In the genomic region with DNA sequence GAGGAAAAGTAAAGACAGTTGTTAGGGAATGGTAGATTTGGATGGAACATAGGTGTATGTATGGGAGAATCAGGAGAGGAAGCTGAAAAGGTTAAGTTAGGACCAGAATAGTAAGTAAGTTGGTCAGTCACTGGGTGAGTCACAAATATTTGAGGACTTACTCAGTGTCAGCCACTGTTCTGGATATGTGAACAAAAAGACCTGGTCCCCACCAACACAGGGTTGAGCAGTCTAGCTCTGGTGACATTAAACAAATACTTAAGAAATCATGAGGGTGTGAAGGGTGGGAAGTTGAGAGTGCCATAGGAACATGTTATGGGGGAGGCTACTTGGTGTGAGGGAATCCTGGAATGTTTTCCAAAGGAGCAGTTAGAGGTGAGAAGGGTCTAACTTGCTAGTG, we compare ENCODE assay signal across 11 cellular contexts.
DNase-seq lines count a peak whose midpoint lies in the region; TF ChIP-seq lines count a peak whose summit lies in the region.
"Had no signal": no experiment of that assay in that cellular context is flagged by ENCODE, and none has a peak within 500 bp of the region (broad histone marks: within the 10 kb centered on the region; RNA-seq: fewer than 3 reads in every experiment).

No MANE protein-coding gene starts in this region.

- H3K9ac ChIP-seq in skeletal muscle satellite cell (ENCODE audit: low read depth, low read length), result no peak overlapping the region

- H3K4me3 ChIP-seq in GM08714 (ENCODE audit: low read length) (peak overlapping the region; percentile 37; the same call in 1 of the 2 replicates), NB4 (ENCODE audit: low read depth, low read length) (no peak overlapping the region), skeletal muscle satellite cell (ENCODE audit: low read length) (no peak overlapping the region), stomach (no peak overlapping the region)

- peak; percentile 27 for DNase-seq in NB4 (ENCODE audit: low read depth)
- DNase-seq in epithelial cell of prostate (ENCODE audit: low read depth, low spot score), result no peak
- DNase-seq in stomach, result no peak
- DNase-seq in anterior cingulate cortex (lab: John Stamatoyannopoulos, UW), result no peak
- no peak for DNase-seq in NCI-H446 treated with DMSO at 0.1 percent for 48 hours (lab: John Stamatoyannopoulos, UW)
- DNase-seq in progenitor cell of endocrine pancreas (ENCODE audit: low spot score, unreplicated experiment), result no peak
- DNase-seq: GF-D8; NCI-H1436; stimulated activated CD4-positive, alpha-beta T cell treated with anti-CD3 and anti-CD28 coated beads, Interleukin-2, amount 100 ng/mL, for 48 hours had no signal

- TF ChIP-seq CTCF in NB4 (IDR thresholded peaks at IDR 0.05; ENCODE audit: low read depth, low read length) (no peak), stomach (IDR thresholded peaks at IDR 0.05) (no peak), progenitor cell of endocrine pancreas (IDR thresholded peaks at IDR 0.05; ENCODE audit: unreplicated experiment) (no peak)

- H3K27me3 ChIP-seq in skeletal muscle satellite cell (ENCODE audit: control insufficient read depth, insufficient read depth, low read length) (no peaks in the 10 kb centered on the region), stomach (no peaks in the 10 kb centered on the region)

- H3K4me1 Mint-ChIP-seq in progenitor cell of endocrine pancreas (ENCODE audit: low read depth), result no peaks in the 10 kb centered on the region

- H3K4me1 ChIP-seq in skeletal muscle satellite cell (ENCODE audit: control insufficient read depth, insufficient read depth, low read length) (peaks cover 11% of the 10 kb centered on the region), stomach (peaks cover 0 to 12% (median 4%) of the 10 kb centered on the region in 4 donors)

- H3K27ac Mint-ChIP-seq in progenitor cell of endocrine pancreas, result no peak overlapping the region

- H3K9me3 ChIP-seq in skeletal muscle satellite cell (replicated peaks; ENCODE audit: low read length) (no peaks in the 10 kb centered on the region), stomach (no peaks in the 10 kb centered on the region)

- H3K36me3 Mint-ChIP-seq in progenitor cell of endocrine pancreas (ENCODE audit: insufficient read depth), result no peaks in the 10 kb centered on the region

- TF ChIP-seq EP300 in stomach (IDR thresholded peaks at IDR 0.05), result no peak

- no peaks in the 10 kb centered on the region for H3K9me3 Mint-ChIP-seq in progenitor cell of endocrine pancreas (ENCODE audit: low read depth)

- H3K27me3 Mint-ChIP-seq in progenitor cell of endocrine pancreas, result no peaks in the 10 kb centered on the region

- no peak overlapping the region for H3K4me3 Mint-ChIP-seq in progenitor cell of endocrine pancreas (ENCODE audit: low read depth)

- H3K36me3 ChIP-seq in skeletal muscle satellite cell (ENCODE audit: insufficient read depth, low read length) (no peaks in the 10 kb centered on the region), stomach (no peaks in the 10 kb centered on the region)

- peak overlapping the region; percentile 7 for H3K4me2 ChIP-seq in skeletal muscle satellite cell (ENCODE audit: low read length)

- TF ChIP-seq POLR2A in NB4 (IDR thresholded peaks at IDR 0.05; ENCODE audit: extremely low read depth, insufficient read length) (no peak), stomach (IDR thresholded peaks at IDR 0.05) (no peak)

- intact Hi-C loops in stomach (cut with DNase I; ENCODE audit: low total_unique reads), result loop anchor here (10.0 kb wide), 1 partner anchor 246 kb away; a partner anchor contains a TSS

- peak overlapping the region; percentile 25 for H3K27ac ChIP-seq in epithelial cell of prostate
- H3K27ac ChIP-seq in stomach, result no peak overlapping the region
